ENCODE assay signal across 13 cellular contexts in genomic region chr11:73232487-73232886, GRCh38. TPM values are rescaled to one million over a fixed set of nuclear protein-coding genes. Genes with fewer than 3 reads are reported as not detected.
DNase-seq lines count a peak whose midpoint lies in the region; ATAC-seq and TF ChIP-seq lines count a peak whose summit lies in the region.
"Not testable (repeated sequence)": the region's sequence is repeated elsewhere in the genome, so short reads cannot be mapped to it uniquely, and the experiment has no call there.
"Had no signal": no experiment of that assay in that cellular context is flagged by ENCODE, and none has a peak within 500 bp of the region (broad histone marks: within the 10 kb centered on the region; RNA-seq: fewer than 3 reads in every experiment).

No MANE protein-coding gene starts in this region.

- in situ Hi-C loops in transverse colon (cut with MboI; ENCODE audit: low pct_ligation_motif_present in 1 of 4, low pct_unique_long_range_greater_than_20kb in 1 of 4, low sequenced_read_pairs in 3 of 4) = not testable (repeated sequence)

- peak overlapping the region; percentile 90 for H3K27ac ChIP-seq in psoas muscle
- not testable (repeated sequence) for H3K27ac ChIP-seq in transverse colon

- H3K27ac Mint-ChIP-seq in chondrocyte (ENCODE audit: unreplicated experiment); glutamatergic neuron (ENCODE audit: unreplicated experiment): not testable (repeated sequence)

- TF ChIP-seq EP300 in transverse colon (IDR thresholded peaks at IDR 0.05; ENCODE audit: low read depth) = not testable (repeated sequence)

- WGBS in psoas muscle, 3 donors = 87 to 98% (median 89%) methylated on average over 7 of the region's 7 CpGs
- WGBS in transverse colon (ENCODE audit: low coverage in 1 of 2), 2 donors = 96% methylated on average over 7 of the region's 7 CpGs; no CpG with 5 or more reads in 1 of the 2 donors

- H3K4me1 ChIP-seq in psoas muscle = peaks cover 41% of the 10 kb centered on the region
- not testable (repeated sequence) for H3K4me1 ChIP-seq in transverse colon

- not testable (repeated sequence) for H3K36me3 Mint-ChIP-seq in chondrocyte (ENCODE audit: low read depth); glutamatergic neuron (ENCODE audit: unreplicated experiment)

- H3K9me3 ChIP-seq in psoas muscle, transverse colon: not testable (repeated sequence)

- H3K36me3 ChIP-seq in psoas muscle (ENCODE audit: insufficient read depth in 1 of 2, low read depth in 1 of 2) = peaks cover 0 to 46% of the 10 kb centered on the region in 2 donors
- not testable (repeated sequence) for H3K36me3 ChIP-seq in transverse colon

- H3K4me1 Mint-ChIP-seq in chondrocyte (ENCODE audit: low read depth); glutamatergic neuron (ENCODE audit: low read depth, unreplicated experiment): not testable (repeated sequence)

- ATAC-seq in left lobe of liver, psoas muscle: not testable (repeated sequence)

- not testable (repeated sequence) for H3K9me3 Mint-ChIP-seq in chondrocyte (ENCODE audit: low read depth); glutamatergic neuron (ENCODE audit: unreplicated experiment)

- peak; percentile 9 for DNase-seq in activated CD4-positive, CD25-positive, alpha-beta regulatory T cell treated with anti-CD3 and anti-CD28 coated beads, Interleukin-2, amount 50 U/mL, for 72 hours
- peak; percentile 16 for DNase-seq in activated effector memory CD4-positive, alpha-beta T cell treated with anti-CD3 and anti-CD28 coated beads, Interleukin-2, amount 50 U/mL, for 16 hours
- peak; percentile 30 for DNase-seq in chondrocyte (ENCODE audit: low spot score)
- DNase-seq in glutamatergic neuron = peak; percentile 2
- DNase-seq in left lobe of liver (ENCODE audit: low spot score) = peak; percentile 26
- DNase-seq in psoas muscle = not testable (repeated sequence)
- DNase-seq in transverse colon = peak; percentile 1

- intact Hi-C loops in psoas muscle (cut with DNase I); transverse colon (cut with DNase I; ENCODE audit: low total_unique reads): not testable (repeated sequence)

- TF ChIP-seq CTCF in chondrocyte (IDR thresholded peaks at IDR 0.05); glutamatergic neuron (IDR thresholded peaks at IDR 0.05; ENCODE audit: partially characterized antibody, unreplicated experiment); psoas muscle (IDR thresholded peaks at IDR 0.05); transverse colon (IDR thresholded peaks at IDR 0.05): not testable (repeated sequence)

- H3K27me3 ChIP-seq in psoas muscle (ENCODE audit: insufficient read depth in 3 of 3, low read length in 2 of 3); transverse colon: not testable (repeated sequence)

- TF ChIP-seq POLR2A in transverse colon (IDR thresholded peaks at IDR 0.05) = not testable (repeated sequence)

- H3K4me3 ChIP-seq in psoas muscle, transverse colon: not testable (repeated sequence)

- H3K27me3 Mint-ChIP-seq in chondrocyte (ENCODE audit: low read depth); glutamatergic neuron (ENCODE audit: unreplicated experiment): not testable (repeated sequence)

- not testable (repeated sequence) for H3K4me3 Mint-ChIP-seq in chondrocyte (ENCODE audit: unreplicated experiment); glutamatergic neuron (ENCODE audit: unreplicated experiment)

RNA-seq across cellular contexts. Expression of gene P2RY2, which starts 14.4 kb away (rescaled TPM):
- 0.32 TPM in 1 of 3 replicates, not detected in the others for total RNA-seq in chondrocyte
- total RNA-seq in glutamatergic neuron (ENCODE audit: unreplicated experiment) = 0.69 TPM
- total RNA-seq in left lobe of liver = 6.0 TPM
- 10 to 100 TPM; 18.7 to 90.9 (median 43.8) TPM for total RNA-seq in psoas muscle
- 10 to 100 TPM; 43.8 to 50.9 (median 44.9) TPM for polyA plus RNA-seq in psoas muscle
- total RNA-seq in transverse colon = 10 to 100 TPM in 3 of 4 donors, 1 to 10 TPM in 1; 8.6 to 21.4 (median 12.6) TPM
- total RNA-seq: A673; CD4-positive, alpha-beta memory T cell; CD4-positive, CD25-positive, alpha-beta regulatory T cell; CD8-positive, alpha-beta memory T cell; G401 had no signal
- polyA plus RNA-seq: AG04450; CD4-positive, alpha-beta memory T cell; CD4-positive, CD25-positive, alpha-beta regulatory T cell; CD8-positive, alpha-beta memory T cell had no signal

RNA-seq across cellular contexts. Expression of gene P2RY6, which starts 39.7 kb away (rescaled TPM):
- total RNA-seq in chondrocyte (0.20 TPM in 1 of 3 replicates, not detected in the others), glutamatergic neuron (ENCODE audit: unreplicated experiment) (not detected), left lobe of liver (0.25 TPM), psoas muscle (1 to 10 TPM in 3 of 4 donors, under 1 TPM in 1; 0.96 to 2.5 (median 1.5) TPM), transverse colon (1 to 10 TPM in 3 of 4 donors, not detected in 1; 1.1 to 1.6 (median 1.4) TPM)
- polyA plus RNA-seq in psoas muscle = 1 to 10 TPM in 2 of 3 donors, under 1 TPM in 1; 0.59 to 1.6 (median 1.2) TPM
- total RNA-seq: CD4-positive, CD25-positive, alpha-beta regulatory T cell; G401 had no signal
- polyA plus RNA-seq: AG04450; CD4-positive, alpha-beta memory T cell; CD4-positive, CD25-positive, alpha-beta regulatory T cell; CD8-positive, alpha-beta memory T cell had no signal
